Comparison of ENCODE assay signal across 21 cellular contexts in the genomic region with DNA sequence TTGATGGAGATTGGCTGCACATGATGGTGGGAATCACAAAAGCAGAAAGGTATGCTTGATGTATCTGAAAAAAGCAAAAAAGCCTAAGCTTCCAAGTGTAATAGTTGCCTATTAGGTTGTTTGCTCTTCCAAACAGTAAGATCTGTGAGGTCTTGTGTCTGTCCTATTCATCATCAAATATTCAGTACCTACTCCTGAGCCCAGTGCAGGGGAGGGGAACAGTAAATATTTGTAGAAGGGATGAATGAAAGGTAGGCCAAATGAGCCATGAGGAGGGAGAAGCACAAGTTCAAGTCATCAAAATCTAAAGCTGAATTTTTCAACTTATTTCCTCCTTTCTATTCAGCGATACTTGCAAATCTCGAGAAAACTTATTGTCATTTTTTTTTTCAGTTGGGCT.
"Had no signal": no experiment of that assay in that cellular context is flagged by ENCODE, and none has a peak within 500 bp of the region (broad histone marks: within the 10 kb centered on the region; RNA-seq: fewer than 3 reads in every experiment).

No MANE protein-coding gene starts in this region.

- DNase-seq: activated CD4-positive, alpha-beta memory T cell treated with anti-CD3 and anti-CD28 coated beads for 36 hours; activated CD4-positive, alpha-beta T cell treated with anti-CD3 and anti-CD28 coated beads for 36 hours; activated CD4-positive, alpha-beta T cell treated with anti-CD3 and anti-CD28 coated beads, Interleukin-2, amount 10 ng/mL, durations not matched to agents 7 days and 5 days; activated CD8-positive, alpha-beta memory T cell treated with anti-CD3 and anti-CD28 coated beads, Interleukin-2, amount 50 U/mL, for 4 hours; activated gamma-delta T cell treated with Interleukin-2 at 50 U/mL for 16 hours; activated naive CD4-positive, alpha-beta T cell treated with anti-CD3 and anti-CD28 coated beads for 36 hours; activated T-cell treated with anti-CD3 and anti-CD28 coated beads for 4 hours; activated T-cell treated with anti-CD3 and anti-CD28 coated beads, Interleukin-2, amount 50 U/mL, for 4 hours; adrenal gland; body of pancreas; Karpas-422; NCI-H1105; NCI-H1436 treated with DMSO at 0.1 percent for 48 hours; NCI-H187 treated with DMSO at 0.1 percent for 48 hours; NCI-H2081; NCI-H2227 treated with DMSO at 0.1 percent for 48 hours; NCI-H774; Peyer's patch; RPMI8226; SHP77 treated with DMSO at 0.1 percent for 48 hours; SK-N-SH had no signal
